ENCODE assay signal across 35 cellular contexts in genomic region chr15:71669688-71670087, GRCh38.
"Had no signal": no experiment of that assay in that cellular context is flagged by ENCODE, and none has a peak within 500 bp of the region (broad histone marks: within the 10 kb centered on the region; RNA-seq: fewer than 3 reads in every experiment).

No MANE protein-coding gene starts in this region.

- H3K36me3 ChIP-seq: breast epithelium, Peyer's patch, WERI-Rb-1 had no signal

- H3K4me3 ChIP-seq: body of pancreas, breast epithelium, K562, Peyer's patch had no signal

- DNase-seq: activated CD4-positive, alpha-beta memory T cell treated with anti-CD3 and anti-CD28 coated beads, Interleukin-2, amount 10 ng/mL, durations not matched to agents 7 days and 5 days; activated CD4-positive, alpha-beta T cell treated with anti-CD3 and anti-CD28 coated beads for 1 hour; activated CD4-positive, alpha-beta T cell treated with anti-CD3 and anti-CD28 coated beads for 48 hours; activated CD4-positive, CD25-positive, alpha-beta regulatory T cell; activated CD8-positive, alpha-beta memory T cell treated with anti-CD3 and anti-CD28 coated beads for 24 hours; activated CD8-positive, alpha-beta memory T cell treated with anti-CD3 and anti-CD28 coated beads, Interleukin-2, amount 10 ng/mL, durations not matched to agents 7 days and 5 days; activated CD8-positive, alpha-beta memory T cell treated with anti-CD3 and anti-CD28 coated beads, Interleukin-2, amount 50 U/mL, for 48 hours; activated effector memory CD4-positive, alpha-beta T cell treated with Interleukin-2 at 50 U/mL for 16 hours; activated naive CD4-positive, alpha-beta T cell treated with anti-CD3 and anti-CD28 coated beads, Interleukin-2, amount 10 ng/mL, durations not matched to agents 7 days and 5 days; activated naive CD8-positive, alpha-beta T cell treated with anti-CD3 and anti-CD28 coated beads, Interleukin-2, amount 50 U/mL, for 24 hours; activated T-cell treated with anti-CD3 and anti-CD28 coated beads, Interleukin-2, amount 50 U/mL, for 48 hours; amniotic stem cell; body of pancreas; NCI-H1092 treated with DMSO at 0.1 percent for 48 hours; NCI-H1417; NCI-H146; NCI-H187; NCI-H2029 treated with DMSO at 0.1 percent for 48 hours; NCI-H2107; NCI-H2171; NCI-H510A; NCI-H526; NCI-H748 treated with DMSO at 0.1 percent for 48 hours; NK-92 treated with Interleukin-12 subunit alpha and Interleukin-12 subunit beta, amount 100 ng/mL, for 24 hours; PC-3; Peyer's patch; T-cell; T-helper 2 cell; T-helper 9 cell; WERI-Rb-1 had no signal

- H3K27ac Mint-ChIP-seq: activated CD4-positive, alpha-beta memory T cell treated with anti-CD3 and anti-CD28 coated beads, Interleukin-2, amount 10 ng/mL, durations not matched to agents 7 days and 5 days; activated CD8-positive, alpha-beta memory T cell treated with anti-CD3 and anti-CD28 coated beads, Interleukin-2, amount 10 ng/mL, durations not matched to agents 7 days and 5 days; activated naive CD4-positive, alpha-beta T cell treated with anti-CD3 and anti-CD28 coated beads, Interleukin-2, amount 10 ng/mL, durations not matched to agents 7 days and 5 days; activated naive CD8-positive, alpha-beta T cell; activated naive CD8-positive, alpha-beta T cell treated with anti-CD3 and anti-CD28 coated beads, Interleukin-2, amount 50 U/mL, for 24 hours; T-cell had no signal

- H3K36me3 Mint-ChIP-seq: activated CD8-positive, alpha-beta memory T cell treated with anti-CD3 and anti-CD28 coated beads, Interleukin-2, amount 10 ng/mL, durations not matched to agents 7 days and 5 days; activated naive CD4-positive, alpha-beta T cell treated with anti-CD3 and anti-CD28 coated beads, Interleukin-2, amount 10 ng/mL, durations not matched to agents 7 days and 5 days; activated naive CD8-positive, alpha-beta T cell; T-cell had no signal

- H3K9me3 Mint-ChIP-seq: activated naive CD4-positive, alpha-beta T cell treated with anti-CD3 and anti-CD28 coated beads, Interleukin-2, amount 10 ng/mL, durations not matched to agents 7 days and 5 days; activated naive CD8-positive, alpha-beta T cell treated with anti-CD3 and anti-CD28 coated beads, Interleukin-2, amount 50 U/mL, for 24 hours; T-cell had no signal

- H3K4me3 Mint-ChIP-seq: activated CD4-positive, alpha-beta memory T cell treated with anti-CD3 and anti-CD28 coated beads, Interleukin-2, amount 10 ng/mL, durations not matched to agents 7 days and 5 days; activated CD8-positive, alpha-beta memory T cell treated with anti-CD3 and anti-CD28 coated beads, Interleukin-2, amount 10 ng/mL, durations not matched to agents 7 days and 5 days; activated naive CD4-positive, alpha-beta T cell treated with anti-CD3 and anti-CD28 coated beads, Interleukin-2, amount 10 ng/mL, durations not matched to agents 7 days and 5 days; activated naive CD8-positive, alpha-beta T cell; activated naive CD8-positive, alpha-beta T cell treated with anti-CD3 and anti-CD28 coated beads, Interleukin-2, amount 50 U/mL, for 24 hours; T-cell had no signal

- H3K4me1 Mint-ChIP-seq: activated CD4-positive, alpha-beta memory T cell treated with anti-CD3 and anti-CD28 coated beads, Interleukin-2, amount 10 ng/mL, durations not matched to agents 7 days and 5 days; activated CD8-positive, alpha-beta memory T cell treated with anti-CD3 and anti-CD28 coated beads, Interleukin-2, amount 10 ng/mL, durations not matched to agents 7 days and 5 days; activated naive CD4-positive, alpha-beta T cell treated with anti-CD3 and anti-CD28 coated beads, Interleukin-2, amount 10 ng/mL, durations not matched to agents 7 days and 5 days; activated naive CD8-positive, alpha-beta T cell treated with anti-CD3 and anti-CD28 coated beads, Interleukin-2, amount 50 U/mL, for 24 hours; T-cell had no signal

- H3K27me3 ChIP-seq: body of pancreas, breast epithelium, Peyer's patch had no signal

- H3K4me1 ChIP-seq: body of pancreas, breast epithelium, Peyer's patch had no signal

- H3K9me3 ChIP-seq: body of pancreas, breast epithelium, Peyer's patch had no signal

- H3K27ac ChIP-seq: body of pancreas, breast epithelium, RWPE1, WERI-Rb-1 had no signal

- ATAC-seq: activated CD8-positive, alpha-beta memory T cell treated with anti-CD3 and anti-CD28 coated beads, Interleukin-2, amount 10 ng/mL, durations not matched to agents 7 days and 5 days; activated naive CD8-positive, alpha-beta T cell treated with anti-CD3 and anti-CD28 coated beads, Interleukin-2, amount 50 U/mL, for 24 hours; body of pancreas; K562; PC-3; Right ventricle myocardium inferior; T-cell had no signal
